10 cellular contexts compared by ENCODE assay signal in the genomic region with DNA sequence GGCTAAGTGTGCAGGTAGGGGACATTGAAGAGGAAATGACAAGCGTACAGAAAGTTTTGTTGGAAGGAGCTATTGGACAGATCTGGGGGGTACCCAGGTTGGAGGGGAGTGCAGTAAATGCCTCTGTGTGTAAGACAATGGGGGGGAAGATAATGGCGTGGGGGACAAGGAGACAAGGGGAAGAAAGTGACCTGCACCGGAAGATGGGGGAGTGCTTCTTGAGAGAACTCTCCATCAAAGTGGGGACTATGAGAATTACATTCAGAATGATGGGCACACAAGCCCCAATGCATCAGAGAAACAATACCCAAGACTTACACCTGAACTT.
DNase-seq lines count a peak whose midpoint lies in the region; ATAC-seq and TF ChIP-seq lines count a peak whose summit lies in the region.
"Had no signal": no experiment of that assay in that cellular context is flagged by ENCODE, and none has a peak within 500 bp of the region (broad histone marks: within the 10 kb centered on the region; RNA-seq: fewer than 3 reads in every experiment).

No MANE protein-coding gene starts in this region.

- H2AK5ac ChIP-seq in IMR-90 (ENCODE audit: low read depth, low read length), result no peak overlapping the region

- H3K14ac ChIP-seq in IMR-90 (replicated peaks; ENCODE audit: low read depth, low read length), result peak overlapping the region; percentile 44

- no peak for TF ChIP-seq RAD21 in IMR-90 (IDR thresholded peaks at IDR 0.05; ENCODE audit: low read length)

- in situ Hi-C loops in IMR-90 (cut with MboI; ENCODE audit: low sequenced_read_pairs), result no loop called here

- peak overlapping the region; percentile 23 for H3K27ac Mint-ChIP-seq in neural progenitor cell

- no peak overlapping the region for H4K91ac ChIP-seq in IMR-90 (ENCODE audit: insufficient read depth, low read depth, low read length)

- H3K4me3 ChIP-seq in BJ (ENCODE audit: low read depth, low read length) (0 out of 2 replicates have a peak overlapping the region, but pooled peaks have one; percentile 14), IMR-90 (ENCODE audit: insufficient read depth, low read depth, low read length) (peak overlapping the region; percentile 43; the same call in 1 of the 2 replicates), coronary artery (peak overlapping the region; percentile 49), neural progenitor cell (no peak overlapping the region), H7 (ENCODE audit: insufficient read depth, low read depth, low read length) (no peak overlapping the region)

- peaks cover 7% of the 10 kb centered on the region for H3K9me3 Mint-ChIP-seq in neural progenitor cell

- no peak overlapping the region for H3K27ac ChIP-seq in IMR-90 (ENCODE audit: insufficient read depth, low read length)
- H3K27ac ChIP-seq in coronary artery, result no peak overlapping the region
- no peak overlapping the region for H3K27ac ChIP-seq in neural progenitor cell

- no peak overlapping the region; the same call in 1 of the 2 replicates for H3K23ac ChIP-seq in IMR-90 (ENCODE audit: low read depth, low read length)

- TF ChIP-seq POLR2A in IMR-90 (IDR thresholded peaks at IDR 0.05; ENCODE audit: low read depth, low read length), result no peak

- H4K20me1 ChIP-seq in IMR-90 (ENCODE audit: insufficient read depth, low read length), result no peaks in the 10 kb centered on the region
- H4K20me1 ChIP-seq in neural progenitor cell (ENCODE audit: low read depth), result no peaks in the 10 kb centered on the region

- no peaks in the 10 kb centered on the region for H3K79me1 ChIP-seq in IMR-90 (ENCODE audit: low read depth in 1 of 2, low read length in 2 of 2)

- CTCF ChIA-PET in BJ (lab: Yijun Ruan, JAX), result no interaction called here
- CTCF ChIA-PET in IMR-90 (lab: Yijun Ruan, JAX), result no interaction called here

- no peak overlapping the region for H2BK5ac ChIP-seq in IMR-90 (ENCODE audit: low read depth, low read length, poor library complexity, severe bottlenecking)

- no peaks in the 10 kb centered on the region for H3K9me3 ChIP-seq in IMR-90 (ENCODE audit: control insufficient read depth, insufficient read depth, low read length)
- H3K9me3 ChIP-seq in neural progenitor cell (ENCODE audit: low read depth), result no peaks in the 10 kb centered on the region

- peak overlapping the region; percentile 78 for H2AFZ ChIP-seq in IMR-90 (replicated peaks; ENCODE audit: low read length, poor library complexity)
- H2AFZ ChIP-seq in neural progenitor cell (replicated peaks), result no peak overlapping the region

- H3K4ac ChIP-seq in IMR-90 (ENCODE audit: low read depth, low read length), result no peak overlapping the region; the same call in 1 of the 2 replicates

- H3K27me3 ChIP-seq in BJ (ENCODE audit: control insufficient read depth, insufficient read depth, low read length) (peaks cover 4% of the 10 kb centered on the region), IMR-90 (ENCODE audit: control insufficient read depth, insufficient read depth, low read length) (peaks cover 5% of the 10 kb centered on the region; the same call in 1 of the 2 replicates), neural progenitor cell (no peaks in the 10 kb centered on the region), H7 (ENCODE audit: control insufficient read depth, insufficient read depth, low read length) (no peaks in the 10 kb centered on the region)

- H3K4me2 ChIP-seq in IMR-90 (ENCODE audit: low read depth, low read length), result peak overlapping the region; percentile 98
- H3K4me2 ChIP-seq in neural progenitor cell, result no peak overlapping the region

- H3K36me3 Mint-ChIP-seq in neural progenitor cell, result peaks cover 2% of the 10 kb centered on the region

- no peak overlapping the region for H3K4me3 Mint-ChIP-seq in neural progenitor cell

- no peak overlapping the region for H2BK15ac ChIP-seq in IMR-90 (ENCODE audit: low read depth, low read length)

- H2AK9ac ChIP-seq in IMR-90 (replicated peaks; ENCODE audit: low read depth, low read length, poor library complexity), result no peak overlapping the region

- 80% methylated on average over 1 of the region's 3 CpGs; no CpG with 5 or more reads in 1 of the 2 experiments for WGBS in IMR-90 (ENCODE audit: extremely low coverage in 2 of 2, insufficient read length in 1 of 2), 2 experiments

- peak overlapping the region; percentile 53; the same call in 1 of the 2 replicates for H2BK120ac ChIP-seq in IMR-90 (ENCODE audit: low read depth, low read length)

- no peak for DNase-seq in BJ (ENCODE audit: low read depth)
- no peak for DNase-seq in IMR-90
- DNase-seq in coronary artery (ENCODE audit: low spot score), result no peak
- DNase-seq in neural progenitor cell (ENCODE audit: low spot score), result no peak
- no peak for DNase-seq in H7
- no peak for DNase-seq in NAMALWA (ENCODE audit: low spot score)
- DNase-seq: activated effector memory CD4-positive, alpha-beta T cell treated with anti-CD3 and anti-CD28 coated beads, Interleukin-2, amount 50 U/mL, for 16 hours; NCI-H187 had no signal

- no peak for TF ChIP-seq CTCF in BJ (IDR thresholded peaks at IDR 0.05; ENCODE audit: insufficient read depth, low read depth, low read length)
- TF ChIP-seq CTCF in IMR-90 (conservative IDR thresholded peaks at IDR 0.05; ENCODE audit: low read depth, low read length), result no peak
- no peak for TF ChIP-seq CTCF in coronary artery (IDR thresholded peaks at IDR 0.05)
- TF ChIP-seq CTCF in neural progenitor cell (IDR thresholded peaks at IDR 0.05), result no peak

- ATAC-seq in IMR-90 (ENCODE audit: low read depth) (peak; percentile 36), GM21529 (IDR thresholded peaks at IDR 0.05; ENCODE audit: unreplicated experiment) (no peak), GM18858 (IDR thresholded peaks at IDR 0.05; ENCODE audit: unreplicated experiment) (no peak)

- no peaks in the 10 kb centered on the region for H3F3A ChIP-seq in neural progenitor cell (ENCODE audit: low read depth)

- dilution Hi-C loops in IMR-90 (cut with HindIII; ENCODE audit: low sequenced_read_pairs, unreplicated experiment), result no loop called here

- POLR2A ChIA-PET in BJ (lab: Charles Lee), result no interaction called here
- POLR2A ChIA-PET in IMR-90 (lab: Charles Lee; ENCODE audit: unreplicated experiment), result no interaction called here

- H4K5ac ChIP-seq in IMR-90 (ENCODE audit: low read depth, low read length), result peak overlapping the region; percentile 88

- H3K9ac ChIP-seq in IMR-90 (ENCODE audit: low read depth, low read length), result peak overlapping the region; percentile 19; the same call in 1 of the 2 replicates
- H3K9ac ChIP-seq in neural progenitor cell, result no peak overlapping the region

- H3K36me3 ChIP-seq in BJ (ENCODE audit: control insufficient read depth, insufficient read depth, low read length) (no peaks in the 10 kb centered on the region), IMR-90 (ENCODE audit: control insufficient read depth, insufficient read depth, low read length) (no peaks in the 10 kb centered on the region), neural progenitor cell (no peaks in the 10 kb centered on the region), H7 (replicated peaks; ENCODE audit: control insufficient read depth, insufficient read depth, low read length) (no peaks in the 10 kb centered on the region)

- no peaks in the 10 kb centered on the region for H3K9me1 ChIP-seq in IMR-90 (ENCODE audit: insufficient read depth, low read length)

- H2BK20ac ChIP-seq in IMR-90 (ENCODE audit: low read depth, low read length), result no peak overlapping the region

- H3K79me2 ChIP-seq in neural progenitor cell (ENCODE audit: low read depth), result no peaks in the 10 kb centered on the region

- peaks cover 11% of the 10 kb centered on the region for H3K27me3 Mint-ChIP-seq in neural progenitor cell (ENCODE audit: insufficient read depth, low read depth)

- H3K18ac ChIP-seq in IMR-90 (ENCODE audit: low read depth, low read length), result peak overlapping the region; percentile 55; the same call in 1 of the 2 replicates

- peak overlapping the region; percentile 15 to 84; a peak in 2 of 4 replicates for H4K8ac ChIP-seq in IMR-90 (ENCODE audit: low read depth in 2 of 2, low read length in 2 of 2)

- no peak overlapping the region for H3K56ac ChIP-seq in IMR-90 (ENCODE audit: extremely low read depth, insufficient read depth, low read length)

- intact Hi-C loops in IMR-90 (cut with micrococcal nuclease), result no loop called here

- BruUV-seq in IMR-90 (replicated peaks; lab: Mats Ljungman, UMichigan), result no TSS peak

- H3K4me1 Mint-ChIP-seq in neural progenitor cell, result peaks cover 31% of the 10 kb centered on the region

- H3K4me1 ChIP-seq in IMR-90 (ENCODE audit: control insufficient read depth, insufficient read depth, low read length) (peaks cover 5% of the 10 kb centered on the region), neural progenitor cell (peaks cover 28% of the 10 kb centered on the region)

TF ChIP-seq in IMR-90, 13 proteins besides CTCF, POLR2A, EP300 and RAD21:
- TF ChIP-seq NFE2L2 (IDR thresholded peaks at IDR 0.05; ENCODE audit: low read depth, low read length) (no peak), CEBPB (IDR thresholded peaks at IDR 0.05; ENCODE audit: low read depth, low read length) (no peak), MAFK (IDR thresholded peaks at IDR 0.05; ENCODE audit: low read depth, low read length) (no peak)
- TF ChIP-seq, protein P1, sequence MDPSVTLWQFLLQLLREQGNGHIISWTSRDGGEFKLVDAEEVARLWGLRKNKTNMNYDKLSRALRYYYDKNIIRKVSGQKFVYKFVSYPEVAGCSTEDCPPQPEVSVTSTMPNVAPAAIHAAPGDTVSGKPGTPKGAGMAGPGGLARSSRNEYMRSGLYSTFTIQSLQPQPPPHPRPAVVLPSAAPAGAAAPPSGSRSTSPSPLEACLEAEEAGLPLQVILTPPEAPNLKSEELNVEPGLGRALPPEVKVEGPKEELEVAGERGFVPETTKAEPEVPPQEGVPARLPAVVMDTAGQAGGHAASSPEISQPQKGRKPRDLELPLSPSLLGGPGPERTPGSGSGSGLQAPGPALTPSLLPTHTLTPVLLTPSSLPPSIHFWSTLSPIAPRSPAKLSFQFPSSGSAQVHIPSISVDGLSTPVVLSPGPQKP (IDR thresholded peaks at IDR 0.05; ENCODE audit: borderline replicate concordance, low read depth, low read length), result no peak
- TF ChIP-seq, protein P2, sequence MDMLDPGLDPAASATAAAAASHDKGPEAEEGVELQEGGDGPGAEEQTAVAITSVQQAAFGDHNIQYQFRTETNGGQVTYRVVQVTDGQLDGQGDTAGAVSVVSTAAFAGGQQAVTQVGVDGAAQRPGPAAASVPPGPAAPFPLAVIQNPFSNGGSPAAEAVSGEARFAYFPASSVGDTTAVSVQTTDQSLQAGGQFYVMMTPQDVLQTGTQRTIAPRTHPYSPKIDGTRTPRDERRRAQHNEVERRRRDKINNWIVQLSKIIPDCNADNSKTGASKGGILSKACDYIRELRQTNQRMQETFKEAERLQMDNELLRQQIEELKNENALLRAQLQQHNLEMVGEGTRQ (IDR thresholded peaks at IDR 0.05; ENCODE audit: low read depth, low read length), result no peak

Comparison
In these comparisons a context has a peak if more than half of its experiments do, and no peak if none do; other contexts are left out.
1. H3K4me3 ChIP-seq: peak in BJ (single experiment), IMR-90 (single experiment) and coronary artery (single experiment); none in neural progenitor cell (single experiment) and H7 (single experiment).